Comparison of ENCODE assay signal across 1 cellular context in the genomic region with DNA sequence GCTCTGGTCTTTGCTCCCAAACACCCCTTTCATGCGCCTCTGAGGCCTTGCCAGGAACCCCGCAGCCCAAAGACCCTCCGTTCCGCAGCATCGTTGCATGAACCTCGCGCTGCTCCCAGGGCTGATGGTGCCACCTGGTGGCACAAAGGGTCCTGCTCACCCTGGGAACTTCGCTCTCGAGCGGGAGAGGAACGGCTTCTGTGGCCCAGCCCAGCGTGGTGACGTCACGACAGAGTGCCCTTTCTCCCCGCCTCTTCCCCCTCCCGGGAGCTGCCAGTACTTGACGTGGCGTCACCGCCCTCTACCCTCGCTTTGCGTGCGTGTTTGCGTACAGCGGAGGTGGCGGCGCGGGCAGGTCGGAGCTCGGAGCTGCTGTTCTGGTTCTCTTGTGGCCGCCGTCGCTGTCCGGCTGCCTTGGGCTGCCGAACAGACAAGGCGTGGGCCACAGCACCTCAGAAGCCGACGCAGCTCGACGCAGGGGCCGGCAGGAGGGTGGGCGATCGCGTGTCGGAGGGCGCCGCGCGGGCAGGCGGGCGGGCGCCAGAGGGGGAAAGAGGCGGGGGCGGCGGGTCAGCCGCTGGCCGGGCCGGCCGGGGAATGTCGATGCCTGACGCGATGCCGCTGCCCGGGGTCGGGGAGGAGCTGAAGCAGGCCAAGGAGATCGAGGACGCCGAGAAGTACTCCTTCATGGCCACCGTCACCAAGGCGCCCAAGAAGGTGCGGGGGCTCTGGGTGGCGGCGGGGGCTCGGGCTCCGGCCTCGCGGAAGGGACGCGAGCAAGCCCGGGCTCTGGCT.
TF ChIP-seq lines count a peak whose summit lies in the region.

A gene (plus strand): TSS at position 310 of the 795 bp plus-strand sequence. CDS start 288 bp downstream, at position 598.

TF ChIP-seq in HEK293, 187 proteins besides CTCF, POLR2A, EP300 and RAD21 (continued from another document and continues in another):
- no peak for TF ChIP-seq FEZF1 (tag by site-specific recombination; IDR thresholded peaks at IDR 0.05)
- no peak for TF ChIP-seq ZNF274 (IDR thresholded peaks at IDR 0.05; ENCODE audit: low read length)
- no peak for TF ChIP-seq ZNF274 (tag by site-specific recombination; IDR thresholded peaks at IDR 0.05; ENCODE audit: borderline replicate concordance)
- no peak for TF ChIP-seq SCRT1 (tag by site-specific recombination; IDR thresholded peaks at IDR 0.05; ENCODE audit: borderline replicate concordance)
- TF ChIP-seq, protein P1, sequence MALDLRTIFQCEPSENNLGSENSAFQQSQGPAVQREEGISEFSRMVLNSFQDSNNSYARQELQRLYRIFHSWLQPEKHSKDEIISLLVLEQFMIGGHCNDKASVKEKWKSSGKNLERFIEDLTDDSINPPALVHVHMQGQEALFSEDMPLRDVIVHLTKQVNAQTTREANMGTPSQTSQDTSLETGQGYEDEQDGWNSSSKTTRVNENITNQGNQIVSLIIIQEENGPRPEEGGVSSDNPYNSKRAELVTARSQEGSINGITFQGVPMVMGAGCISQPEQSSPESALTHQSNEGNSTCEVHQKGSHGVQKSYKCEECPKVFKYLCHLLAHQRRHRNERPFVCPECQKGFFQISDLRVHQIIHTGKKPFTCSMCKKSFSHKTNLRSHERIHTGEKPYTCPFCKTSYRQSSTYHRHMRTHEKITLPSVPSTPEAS (tag by site-specific recombination; IDR thresholded peaks at IDR 0.05), result no peak
- TF ChIP-seq, protein P2, sequence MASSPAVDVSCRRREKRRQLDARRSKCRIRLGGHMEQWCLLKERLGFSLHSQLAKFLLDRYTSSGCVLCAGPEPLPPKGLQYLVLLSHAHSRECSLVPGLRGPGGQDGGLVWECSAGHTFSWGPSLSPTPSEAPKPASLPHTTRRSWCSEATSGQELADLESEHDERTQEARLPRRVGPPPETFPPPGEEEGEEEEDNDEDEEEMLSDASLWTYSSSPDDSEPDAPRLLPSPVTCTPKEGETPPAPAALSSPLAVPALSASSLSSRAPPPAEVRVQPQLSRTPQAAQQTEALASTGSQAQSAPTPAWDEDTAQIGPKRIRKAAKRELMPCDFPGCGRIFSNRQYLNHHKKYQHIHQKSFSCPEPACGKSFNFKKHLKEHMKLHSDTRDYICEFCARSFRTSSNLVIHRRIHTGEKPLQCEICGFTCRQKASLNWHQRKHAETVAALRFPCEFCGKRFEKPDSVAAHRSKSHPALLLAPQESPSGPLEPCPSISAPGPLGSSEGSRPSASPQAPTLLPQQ (tag by site-specific recombination; IDR thresholded peaks at IDR 0.05), result peak; percentile 79; the same call in 1 of the 2 replicates
- TF ChIP-seq ZNF426 (tag by site-specific recombination; IDR thresholded peaks at IDR 0.05), result no peak
- TF ChIP-seq IKZF3 (tag by site-specific recombination; IDR thresholded peaks at IDR 0.05), result no peak
- TF ChIP-seq MZF1 (tag by site-specific recombination; IDR thresholded peaks at IDR 0.05; ENCODE audit: borderline replicate concordance), result no peak
- peak; percentile 35; the same call in 1 of the 2 replicates for TF ChIP-seq ZNF623 (tag by site-specific recombination; IDR thresholded peaks at IDR 0.05)
- TF ChIP-seq ZNF473 (tag by site-specific recombination; IDR thresholded peaks at IDR 0.05), result no peak
- peak; percentile 95 for TF ChIP-seq ZNF324 (tag by site-specific recombination; IDR thresholded peaks at IDR 0.05)
- TF ChIP-seq ZNF654 (tag by site-specific recombination; IDR thresholded peaks at IDR 0.05; ENCODE audit: low read depth), result peak; percentile 97
- TF ChIP-seq ZBTB48 (tag by site-specific recombination; IDR thresholded peaks at IDR 0.05), result peak; percentile 95; the same call in 1 of the 2 replicates
- no peak for TF ChIP-seq ZNF155 (tag by site-specific recombination; IDR thresholded peaks at IDR 0.05)
- TF ChIP-seq HOXC10 (CRISPR knock-in tag; IDR thresholded peaks at IDR 0.05), result no peak
- TF ChIP-seq ZNF670 (tag by site-specific recombination; IDR thresholded peaks at IDR 0.05; ENCODE audit: low read depth), result no peak
- peak; percentile 94 for TF ChIP-seq ZNF501 (tag by site-specific recombination; IDR thresholded peaks at IDR 0.05)
- TF ChIP-seq ZNF157 (tag by site-specific recombination; IDR thresholded peaks at IDR 0.05), result no peak
- TF ChIP-seq ZNF560 (tag by site-specific recombination; IDR thresholded peaks at IDR 0.05; ENCODE audit: borderline replicate concordance), result no peak
- TF ChIP-seq ZNF549 (tag by site-specific recombination; IDR thresholded peaks at IDR 0.05), result no peak
- TF ChIP-seq, protein P3, sequence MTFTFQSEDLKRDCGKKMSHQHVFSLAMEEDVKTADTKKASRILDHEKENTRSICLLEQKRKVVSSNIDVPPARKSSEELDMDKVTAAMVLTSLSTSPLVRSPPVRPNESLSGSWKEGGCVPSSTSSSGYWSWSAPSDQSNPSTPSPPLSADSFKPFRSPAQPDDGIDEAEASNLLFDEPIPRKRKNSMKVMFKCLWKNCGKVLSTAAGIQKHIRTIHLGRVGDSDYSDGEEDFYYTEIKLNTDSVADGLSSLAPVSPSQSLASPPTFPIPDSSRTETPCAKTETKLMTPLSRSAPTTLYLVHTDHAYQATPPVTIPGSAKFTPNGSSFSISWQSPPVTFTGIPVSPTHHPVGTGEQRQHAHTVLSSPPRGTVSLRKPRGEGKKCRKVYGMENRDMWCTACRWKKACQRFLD (tag by site-specific recombination; IDR thresholded peaks at IDR 0.05), result no peak
- TF ChIP-seq ZNF132 (tag by site-specific recombination; IDR thresholded peaks at IDR 0.05; ENCODE audit: borderline replicate concordance), result no peak
- TF ChIP-seq BCL11A (tag by site-specific recombination; IDR thresholded peaks at IDR 0.05; ENCODE audit: low read depth), result no peak
- TF ChIP-seq, protein P4, sequence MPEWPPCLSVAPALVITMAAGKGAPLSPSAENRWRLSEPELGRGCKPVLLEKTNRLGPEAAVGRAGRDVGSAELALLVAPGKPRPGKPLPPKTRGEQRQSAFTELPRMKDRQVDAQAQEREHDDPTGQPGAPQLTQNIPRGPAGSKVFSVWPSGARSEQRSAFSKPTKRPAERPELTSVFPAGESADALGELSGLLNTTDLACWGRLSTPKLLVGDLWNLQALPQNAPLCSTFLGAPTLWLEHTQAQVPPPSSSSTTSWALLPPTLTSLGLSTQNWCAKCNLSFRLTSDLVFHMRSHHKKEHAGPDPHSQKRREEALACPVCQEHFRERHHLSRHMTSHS (tag by site-specific recombination; IDR thresholded peaks at IDR 0.05), result no peak
- TF ChIP-seq TRIM28 (IDR thresholded peaks at IDR 0.05; ENCODE audit: borderline replicate concordance, low read length), result peak; percentile 78; the same call in 1 of the 2 replicates
- peak; percentile 77; the same call in 1 of the 2 replicates for TF ChIP-seq ZBTB7A (tag by site-specific recombination; IDR thresholded peaks at IDR 0.05; ENCODE audit: low read depth)
- TF ChIP-seq ZNF221 (tag by site-specific recombination; IDR thresholded peaks at IDR 0.05; ENCODE audit: borderline replicate concordance), result no peak
- TF ChIP-seq, protein P5, sequence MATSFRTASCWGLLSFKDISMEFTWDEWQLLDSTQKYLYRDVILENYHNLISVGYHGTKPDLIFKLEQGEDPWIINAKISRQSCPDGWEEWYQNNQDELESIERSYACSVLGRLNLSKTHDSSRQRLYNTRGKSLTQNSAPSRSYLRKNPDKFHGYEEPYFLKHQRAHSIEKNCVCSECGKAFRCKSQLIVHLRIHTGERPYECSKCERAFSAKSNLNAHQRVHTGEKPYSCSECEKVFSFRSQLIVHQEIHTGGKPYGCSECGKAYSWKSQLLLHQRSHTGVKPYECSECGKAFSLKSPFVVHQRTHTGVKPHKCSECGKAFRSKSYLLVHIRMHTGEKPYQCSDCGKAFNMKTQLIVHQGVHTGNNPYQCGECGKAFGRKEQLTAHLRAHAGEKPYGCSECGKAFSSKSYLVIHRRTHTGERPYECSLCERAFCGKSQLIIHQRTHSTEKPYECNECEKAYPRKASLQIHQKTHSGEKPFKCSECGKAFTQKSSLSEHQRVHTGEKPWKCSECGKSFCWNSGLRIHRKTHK (tag by site-specific recombination; IDR thresholded peaks at IDR 0.05), result no peak
- TF ChIP-seq ZBTB8A (tag by site-specific recombination; IDR thresholded peaks at IDR 0.05), result peak; percentile 88
- TF ChIP-seq ZFHX2 (tag by site-specific recombination; conservative IDR thresholded peaks at IDR 0.05), result peak; percentile 98
- TF ChIP-seq ZNF544 (tag by site-specific recombination; IDR thresholded peaks at IDR 0.05), result no peak
- TF ChIP-seq, protein P6, sequence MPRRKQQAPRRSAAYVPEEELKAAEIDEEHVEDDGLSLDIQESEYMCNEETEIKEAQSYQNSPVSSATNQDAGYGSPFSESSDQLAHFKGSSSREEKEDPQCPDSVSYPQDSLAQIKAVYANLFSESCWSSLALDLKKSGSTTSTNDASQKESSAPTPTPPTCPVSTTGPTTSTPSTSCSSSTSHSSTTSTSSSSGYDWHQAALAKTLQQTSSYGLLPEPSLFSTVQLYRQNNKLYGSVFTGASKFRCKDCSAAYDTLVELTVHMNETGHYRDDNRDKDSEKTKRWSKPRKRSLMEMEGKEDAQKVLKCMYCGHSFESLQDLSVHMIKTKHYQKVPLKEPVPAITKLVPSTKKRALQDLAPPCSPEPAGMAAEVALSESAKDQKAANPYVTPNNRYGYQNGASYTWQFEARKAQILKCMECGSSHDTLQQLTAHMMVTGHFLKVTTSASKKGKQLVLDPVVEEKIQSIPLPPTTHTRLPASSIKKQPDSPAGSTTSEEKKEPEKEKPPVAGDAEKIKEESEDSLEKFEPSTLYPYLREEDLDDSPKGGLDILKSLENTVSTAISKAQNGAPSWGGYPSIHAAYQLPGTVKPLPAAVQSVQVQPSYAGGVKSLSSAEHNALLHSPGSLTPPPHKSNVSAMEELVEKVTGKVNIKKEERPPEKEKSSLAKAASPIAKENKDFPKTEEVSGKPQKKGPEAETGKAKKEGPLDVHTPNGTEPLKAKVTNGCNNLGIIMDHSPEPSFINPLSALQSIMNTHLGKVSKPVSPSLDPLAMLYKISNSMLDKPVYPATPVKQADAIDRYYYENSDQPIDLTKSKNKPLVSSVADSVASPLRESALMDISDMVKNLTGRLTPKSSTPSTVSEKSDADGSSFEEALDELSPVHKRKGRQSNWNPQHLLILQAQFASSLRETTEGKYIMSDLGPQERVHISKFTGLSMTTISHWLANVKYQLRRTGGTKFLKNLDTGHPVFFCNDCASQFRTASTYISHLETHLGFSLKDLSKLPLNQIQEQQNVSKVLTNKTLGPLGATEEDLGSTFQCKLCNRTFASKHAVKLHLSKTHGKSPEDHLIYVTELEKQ (tag by site-specific recombination; IDR thresholded peaks at IDR 0.05; ENCODE audit: borderline replicate concordance), result no peak; the same call in 1 of the 2 replicates
- peak; percentile 97 for TF ChIP-seq ZBTB17 (tag by site-specific recombination; IDR thresholded peaks at IDR 0.05)
- no peak for TF ChIP-seq ZNF138 (tag by site-specific recombination; IDR thresholded peaks at IDR 0.05; ENCODE audit: borderline replicate concordance)
- TF ChIP-seq, protein P7, sequence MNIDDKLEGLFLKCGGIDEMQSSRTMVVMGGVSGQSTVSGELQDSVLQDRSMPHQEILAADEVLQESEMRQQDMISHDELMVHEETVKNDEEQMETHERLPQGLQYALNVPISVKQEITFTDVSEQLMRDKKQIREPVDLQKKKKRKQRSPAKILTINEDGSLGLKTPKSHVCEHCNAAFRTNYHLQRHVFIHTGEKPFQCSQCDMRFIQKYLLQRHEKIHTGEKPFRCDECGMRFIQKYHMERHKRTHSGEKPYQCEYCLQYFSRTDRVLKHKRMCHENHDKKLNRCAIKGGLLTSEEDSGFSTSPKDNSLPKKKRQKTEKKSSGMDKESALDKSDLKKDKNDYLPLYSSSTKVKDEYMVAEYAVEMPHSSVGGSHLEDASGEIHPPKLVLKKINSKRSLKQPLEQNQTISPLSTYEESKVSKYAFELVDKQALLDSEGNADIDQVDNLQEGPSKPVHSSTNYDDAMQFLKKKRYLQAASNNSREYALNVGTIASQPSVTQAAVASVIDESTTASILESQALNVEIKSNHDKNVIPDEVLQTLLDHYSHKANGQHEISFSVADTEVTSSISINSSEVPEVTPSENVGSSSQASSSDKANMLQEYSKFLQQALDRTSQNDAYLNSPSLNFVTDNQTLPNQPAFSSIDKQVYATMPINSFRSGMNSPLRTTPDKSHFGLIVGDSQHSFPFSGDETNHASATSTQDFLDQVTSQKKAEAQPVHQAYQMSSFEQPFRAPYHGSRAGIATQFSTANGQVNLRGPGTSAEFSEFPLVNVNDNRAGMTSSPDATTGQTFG (tag by site-specific recombination; IDR thresholded peaks at IDR 0.05; ENCODE audit: borderline replicate concordance), result no peak; the same call in 1 of the 2 replicates
- TF ChIP-seq, protein P8, sequence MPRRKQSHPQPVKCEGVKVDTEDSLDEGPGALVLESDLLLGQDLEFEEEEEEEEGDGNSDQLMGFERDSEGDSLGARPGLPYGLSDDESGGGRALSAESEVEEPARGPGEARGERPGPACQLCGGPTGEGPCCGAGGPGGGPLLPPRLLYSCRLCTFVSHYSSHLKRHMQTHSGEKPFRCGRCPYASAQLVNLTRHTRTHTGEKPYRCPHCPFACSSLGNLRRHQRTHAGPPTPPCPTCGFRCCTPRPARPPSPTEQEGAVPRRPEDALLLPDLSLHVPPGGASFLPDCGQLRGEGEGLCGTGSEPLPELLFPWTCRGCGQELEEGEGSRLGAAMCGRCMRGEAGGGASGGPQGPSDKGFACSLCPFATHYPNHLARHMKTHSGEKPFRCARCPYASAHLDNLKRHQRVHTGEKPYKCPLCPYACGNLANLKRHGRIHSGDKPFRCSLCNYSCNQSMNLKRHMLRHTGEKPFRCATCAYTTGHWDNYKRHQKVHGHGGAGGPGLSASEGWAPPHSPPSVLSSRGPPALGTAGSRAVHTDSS (tag by site-specific recombination; IDR thresholded peaks at IDR 0.05), result no peak
- no peak for TF ChIP-seq ZNF248 (tag by site-specific recombination; IDR thresholded peaks at IDR 0.05)
- TF ChIP-seq ZNF112 (tag by site-specific recombination; IDR thresholded peaks at IDR 0.05), result no peak
- TF ChIP-seq ZSCAN23 (tag by site-specific recombination; IDR thresholded peaks at IDR 0.05), result no peak
- TF ChIP-seq, protein P9, sequence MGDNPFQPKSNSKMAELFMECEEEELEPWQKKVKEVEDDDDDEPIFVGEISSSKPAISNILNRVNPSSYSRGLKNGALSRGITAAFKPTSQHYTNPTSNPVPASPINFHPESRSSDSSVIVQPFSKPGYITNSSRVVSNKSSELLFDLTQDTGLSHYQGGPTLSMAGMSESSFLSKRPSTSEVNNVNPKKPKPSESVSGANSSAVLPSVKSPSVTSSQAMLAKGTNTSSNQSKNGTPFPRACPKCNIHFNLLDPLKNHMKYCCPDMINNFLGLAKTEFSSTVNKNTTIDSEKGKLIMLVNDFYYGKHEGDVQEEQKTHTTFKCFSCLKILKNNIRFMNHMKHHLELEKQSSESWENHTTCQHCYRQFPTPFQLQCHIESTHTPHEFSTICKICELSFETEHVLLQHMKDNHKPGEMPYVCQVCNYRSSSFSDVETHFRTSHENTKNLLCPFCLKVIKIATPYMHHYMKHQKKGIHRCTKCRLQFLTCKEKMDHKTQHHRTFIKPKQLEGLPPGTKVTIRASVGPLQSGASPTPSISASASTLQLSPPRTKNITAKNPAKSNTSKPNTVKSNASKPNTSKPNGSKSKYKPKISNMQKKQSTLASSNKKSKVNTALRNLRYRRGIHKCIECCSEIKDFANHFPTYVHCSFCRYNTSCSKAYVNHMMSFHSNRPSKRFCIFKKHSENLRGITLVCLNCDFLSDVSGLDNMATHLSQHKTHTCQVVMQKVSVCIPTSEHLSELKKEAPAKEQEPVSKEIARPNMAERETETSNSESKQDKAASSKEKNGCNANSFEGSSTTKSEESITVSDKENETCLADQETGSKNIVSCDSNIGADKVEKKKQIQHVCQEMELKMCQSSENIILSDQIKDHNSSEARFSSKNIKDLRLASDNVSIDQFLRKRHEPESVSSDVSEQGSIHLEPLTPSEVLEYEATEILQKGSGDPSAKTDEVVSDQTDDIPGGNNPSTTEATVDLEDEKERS (tag by site-specific recombination; IDR thresholded peaks at IDR 0.05), result no peak
- TF ChIP-seq ZBTB1 (tag by site-specific recombination; IDR thresholded peaks at IDR 0.05), result no peak
- no peak for TF ChIP-seq ZNF114 (tag by site-specific recombination; IDR thresholded peaks at IDR 0.05)
